ENCODE assay signal across 9 cellular contexts in genomic region chr3:186909078-186909853, GRCh38. TPM values are rescaled to one million over a fixed set of nuclear protein-coding genes. Genes with fewer than 3 reads are reported as not detected.
DNase-seq lines count a peak whose midpoint lies in the region; ATAC-seq, FAIRE-seq and TF ChIP-seq lines count a peak whose summit lies in the region.
"Had no signal": no experiment of that assay in that cellular context is flagged by ENCODE, and none has a peak within 500 bp of the region (broad histone marks: within the 10 kb centered on the region; RNA-seq: fewer than 3 reads in every experiment).

No MANE protein-coding gene starts in this region.

- intact Hi-C loops in pancreas (cut with DNase I): no loop called here

- H3K4me1 Mint-ChIP-seq in T-helper 17 cell: no peaks in the 10 kb centered on the region

- ATAC-seq in T-helper 17 cell: peak; percentile 95
- no peak for ATAC-seq in HG03460 (IDR thresholded peaks at IDR 0.05; ENCODE audit: unreplicated experiment)
- no peak for ATAC-seq in pancreas
- ATAC-seq: body of pancreas had no signal

- H3K27ac ChIP-seq in pancreas: no peak overlapping the region
- H3K27ac ChIP-seq: body of pancreas had no signal

- H3K4me1 ChIP-seq in pancreas: no peaks in the 10 kb centered on the region
- H3K4me1 ChIP-seq: body of pancreas had no signal

- WGBS in pancreas, 2 donors: 52 to 56% methylated on average over 17 of the region's 17 CpGs

- no peaks in the 10 kb centered on the region for H3K9me3 ChIP-seq in T-helper 17 cell (ENCODE audit: control insufficient read depth, low read length, poor library complexity, severe bottlenecking)
- no peaks in the 10 kb centered on the region for H3K9me3 ChIP-seq in pancreas
- H3K9me3 ChIP-seq: body of pancreas had no signal

- FAIRE-seq in pancreas (lab: Jason Lieb, UNC): no peak

- peak overlapping the region; percentile 94 for H3K27ac Mint-ChIP-seq in T-helper 17 cell

- TF ChIP-seq CTCF in GM06990 (IDR thresholded peaks at IDR 0.05; ENCODE audit: insufficient read depth, low read length, poor library complexity, severe bottlenecking) (no peak), pancreas (IDR thresholded peaks at IDR 0.05) (no peak)

- H3K4me3 ChIP-seq in GM06990 (replicated peaks; ENCODE audit: low read depth, low read length): peak overlapping the region; percentile 18; the same call in 1 of the 2 replicates
- no peak overlapping the region for H3K4me3 ChIP-seq in pancreas
- H3K4me3 ChIP-seq: body of pancreas had no signal

- H3K27me3 Mint-ChIP-seq in T-helper 17 cell: no peaks in the 10 kb centered on the region

- peak overlapping the region; percentile 67 for H3K4me3 Mint-ChIP-seq in T-helper 17 cell

- H3K27me3 ChIP-seq in GM06990 (replicated peaks; ENCODE audit: control insufficient read depth, insufficient read depth, low read length) (no peaks in the 10 kb centered on the region), pancreas (no peaks in the 10 kb centered on the region)
- H3K27me3 ChIP-seq: body of pancreas had no signal

- H3K36me3 Mint-ChIP-seq in T-helper 17 cell (ENCODE audit: low read depth): peaks cover 7% of the 10 kb centered on the region

- DNase-seq in GM06990 (ENCODE audit: extremely low read depth, insufficient read length): peak; percentile 37
- peak; percentile 41 to 68 (median 61) for DNase-seq in T-helper 17 cell
- DNase-seq in activated naive CD4-positive, alpha-beta T cell treated with Interleukin-2 at 50 U/mL for 16 hours: peak; percentile 77
- peak; percentile 68 for DNase-seq in stimulated activated CD4-positive, alpha-beta T cell treated with anti-CD3 and anti-CD28 coated beads, Interleukin-1b, Interleukin-23, amount 100 ng/mL, for 48 hours
- DNase-seq in COLO829 (ENCODE audit: low spot score): no peak
- no peak for DNase-seq in GM19238 (ENCODE audit: insufficient read length, low spot score)
- no peak for DNase-seq in pancreas

- H3K36me3 ChIP-seq in GM06990 (ENCODE audit: control insufficient read depth, insufficient read depth, low read length) (no peaks in the 10 kb centered on the region), pancreas (no peaks in the 10 kb centered on the region)

RNA-seq across cellular contexts. Expression of gene ST6GAL1, which starts 21.1 kb away (rescaled TPM):
- total RNA-seq in T-helper 17 cell: 100 to 1,000 TPM; 109 to 134 TPM
- total RNA-seq in pancreas: 10 to 100 TPM in 3 of 6 donors, 1 to 10 TPM in 3; 5.9 to 36.6 (median 9.3) TPM
- 1 to 10 TPM; 4.8 to 9.1 TPM for polyA plus RNA-seq in pancreas

Comparison
In these comparisons a context has a peak if more than half of its experiments do, and no peak if none do; other contexts are left out.
1. DNase-seq: peak in GM06990 (single experiment), T-helper 17 cell (3 of 3), activated naive CD4-positive, alpha-beta T cell treated with Interleukin-2 at 50 U/mL for 16 hours (single experiment) and stimulated activated CD4-positive, alpha-beta T cell treated with anti-CD3 and anti-CD28 coated beads, Interleukin-1b, Interleukin-23, amount 100 ng/mL, for 48 hours (single experiment); none in COLO829 (single experiment), GM19238 (single experiment) and pancreas (0 of 6).